2 cellular contexts compared by ENCODE assay signal in genomic region chr3:69649120-69649519, GRCh38.
TF ChIP-seq lines count a peak whose summit lies in the region.

No MANE protein-coding gene starts in this region.

TF ChIP-seq in H1, 55 proteins besides CTCF, POLR2A, EP300 and RAD21:
- TF ChIP-seq ATF2 (IDR thresholded peaks at IDR 0.05; ENCODE audit: low read length) (no peak), TEAD4 (IDR thresholded peaks at IDR 0.05; ENCODE audit: low read depth, low read length) (no peak), SRF (IDR thresholded peaks at IDR 0.05; ENCODE audit: low read depth, low read length) (no peak), HDAC2 (IDR thresholded peaks at IDR 0.05; ENCODE audit: borderline replicate concordance in 1 of 2, low read depth in 2 of 2, low read length in 2 of 2) (no peak), SUZ12 (IDR thresholded peaks at IDR 0.05; ENCODE audit: low read length) (no peak), ATF3 (IDR thresholded peaks at IDR 0.05; ENCODE audit: insufficient read depth, low read depth, low read length) (no peak), SP4 (IDR thresholded peaks at IDR 0.05; ENCODE audit: low read length) (no peak), BACH1 (IDR thresholded peaks at IDR 0.05; ENCODE audit: low read length) (no peak), TCF12 (IDR thresholded peaks at IDR 0.05; ENCODE audit: low read depth, low read length) (no peak)

TF ChIP-seq in HepG2, 621 proteins besides CTCF, POLR2A, EP300 and RAD21:
- no peak for TF ChIP-seq NFYB (CRISPR knock-in tag; IDR thresholded peaks at IDR 0.05)
